Comparison of ENCODE assay signal across 10 cellular contexts in genomic region chr22:40593460-40594273, GRCh38. TPM values are rescaled to one million over a fixed set of nuclear protein-coding genes. Genes with fewer than 3 reads are reported as not detected.
DNase-seq lines count a peak whose midpoint lies in the region; ATAC-seq and TF ChIP-seq lines count a peak whose summit lies in the region.
"Had no signal": no experiment of that assay in that cellular context is flagged by ENCODE, and none has a peak within 500 bp of the region (broad histone marks: within the 10 kb centered on the region; RNA-seq: fewer than 3 reads in every experiment).

No MANE protein-coding gene starts in this region.

- H4K5ac ChIP-seq in mesendoderm (ENCODE audit: low read length) = no peak overlapping the region

- no peaks in the 10 kb centered on the region for H3F3A ChIP-seq in neural progenitor cell (ENCODE audit: low read depth)

- no peak overlapping the region for H3K4ac ChIP-seq in mesendoderm (ENCODE audit: low read depth, low read length)

- CTCF ChIA-PET in activated B cell treated with CpG ODN at 0.5 μM for 24 hours (lab: Charles Lee) (interaction anchor here (1.0 to 2.3 kb wide), 5 partner anchors 52 to 157 kb away, joined by 4 to 22 read pairs (median 10); no protein-coding TSS in a partner anchor), RWPE1 (lab: Yijun Ruan, JAX) (no interaction called here)

- H2BK5ac ChIP-seq in mesendoderm (ENCODE audit: low read length) = no peak overlapping the region

- DNase-seq in activated B cell treated with CpG ODN at 0.5 μM for 24 hours (no peak), neural progenitor cell (ENCODE audit: low spot score) (no peak), mesendoderm (no peak), sciatic nerve (ENCODE audit: low spot score) (no peak), RWPE1 (ENCODE audit: low spot score) (no peak)
- DNase-seq: KG1, NCI-H446 treated with DMSO at 0.1 percent for 48 hours had no signal

- peak; percentile 24 for TF ChIP-seq POLR2A in GM18505 (IDR thresholded peaks at IDR 0.05; ENCODE audit: borderline replicate concordance, extremely low read depth, insufficient read depth, insufficient read length)

- no peak for TF ChIP-seq CTCF in activated B cell treated with CpG ODN at 0.5 μM for 24 hours (IDR thresholded peaks at IDR 0.05)
- no peak for TF ChIP-seq CTCF in neural progenitor cell (IDR thresholded peaks at IDR 0.05)
- TF ChIP-seq CTCF in RWPE1 (conservative IDR thresholded peaks at IDR 0.05; ENCODE audit: low read depth) = no peak

- H3K4me2 ChIP-seq in neural progenitor cell = no peak overlapping the region
- H3K4me2 ChIP-seq in mesendoderm (ENCODE audit: low read length) = no peak overlapping the region

- H3K27ac Mint-ChIP-seq in activated B cell treated with CpG ODN at 0.5 μM for 24 hours (peak overlapping the region; percentile 96), neural progenitor cell (peak overlapping the region; percentile 11)

- H3K23ac ChIP-seq in mesendoderm (ENCODE audit: low read length) = no peak overlapping the region

- no peak overlapping the region for H2BK120ac ChIP-seq in mesendoderm (ENCODE audit: low read depth, low read length)

- POLR2A ChIA-PET in activated B cell treated with CpG ODN at 0.5 μM for 24 hours (lab: Charles Lee) = interaction anchor here (0.5 to 4.9 kb wide), 19 partner anchors 10 to 1186 kb away, joined by 3 to 41 read pairs (median 4); partner anchors contain the start of genes MRTFA and TNRC6B
- POLR2A ChIA-PET in RWPE1 (lab: Yijun Ruan, JAX; ENCODE audit: low non-redundant PET) = no interaction called here

- no peak for ATAC-seq in GM18505 (IDR thresholded peaks at IDR 0.05; ENCODE audit: unreplicated experiment)
- ATAC-seq in HG02678 (IDR thresholded peaks at IDR 0.05; ENCODE audit: unreplicated experiment) = peak; percentile 47
- ATAC-seq in activated B cell treated with CpG ODN at 0.5 μM for 24 hours (ENCODE audit: low read depth) = peak; percentile 12
- ATAC-seq in sciatic nerve = no peak
- ATAC-seq in HG03571 (IDR thresholded peaks at IDR 0.05; ENCODE audit: unreplicated experiment) = no peak

- H3K27ac ChIP-seq in neural progenitor cell = no peak overlapping the region
- no peak overlapping the region for H3K27ac ChIP-seq in mesendoderm (ENCODE audit: low read depth, low read length)
- H3K27ac ChIP-seq in RWPE1 = no peak overlapping the region

- H4K8ac ChIP-seq in mesendoderm (ENCODE audit: low read depth, low read length) = no peak overlapping the region

- no CpG with 5 or more reads among the region's 5 CpGs for WGBS in mesendoderm (ENCODE audit: extremely low coverage, insufficient coverage, low lambda C conversion rate)

- H3K9me3 Mint-ChIP-seq in activated B cell treated with CpG ODN at 0.5 μM for 24 hours = no peaks in the 10 kb centered on the region
- H3K9me3 Mint-ChIP-seq in neural progenitor cell = no peaks in the 10 kb centered on the region

- no peak overlapping the region for H2AK5ac ChIP-seq in mesendoderm (ENCODE audit: low read length)

- no peak overlapping the region for H3K18ac ChIP-seq in mesendoderm (ENCODE audit: low read length)

- H3K4me1 Mint-ChIP-seq in activated B cell treated with CpG ODN at 0.5 μM for 24 hours (peaks cover 73% of the 10 kb centered on the region), neural progenitor cell (peaks cover 7% of the 10 kb centered on the region)

- H2AFZ ChIP-seq in neural progenitor cell (replicated peaks) = no peak overlapping the region

- no peaks in the 10 kb centered on the region for H3K36me3 ChIP-seq in neural progenitor cell
- H3K36me3 ChIP-seq in mesendoderm (ENCODE audit: control insufficient read depth, insufficient read depth, low read length) = no peaks in the 10 kb centered on the region

- no peak overlapping the region for H3K9ac ChIP-seq in neural progenitor cell
- H3K9ac ChIP-seq in mesendoderm (ENCODE audit: low read length) = no peak overlapping the region

- H3K4me1 ChIP-seq in neural progenitor cell (peaks cover 15% of the 10 kb centered on the region), mesendoderm (ENCODE audit: control insufficient read depth, low read depth, low read length) (peaks cover 2% of the 10 kb centered on the region)

- H3K79me2 ChIP-seq in neural progenitor cell (ENCODE audit: low read depth) (peaks cover 83% of the 10 kb centered on the region), mesendoderm (ENCODE audit: control insufficient read depth, insufficient read depth, low read length) (peaks cover 11% of the 10 kb centered on the region)

- H3K4me3 ChIP-seq in neural progenitor cell (no peak overlapping the region), mesendoderm (ENCODE audit: low read length) (no peak overlapping the region)

- H4K20me1 ChIP-seq in neural progenitor cell (ENCODE audit: low read depth) = peaks cover 66% of the 10 kb centered on the region

- peak overlapping the region; percentile 76 for H3K4me3 Mint-ChIP-seq in activated B cell treated with CpG ODN at 0.5 μM for 24 hours
- H3K4me3 Mint-ChIP-seq in neural progenitor cell = no peak overlapping the region

- H3K9me3 ChIP-seq in neural progenitor cell (ENCODE audit: low read depth) = no peaks in the 10 kb centered on the region

- intact Hi-C loops in activated B cell treated with CpG ODN at 0.5 μM for 24 hours (cut with micrococcal nuclease) = loop anchor here (2.0 to 5.0 kb wide), 4 partner anchors 36 to 169 kb away; partner anchors contain the start of gene MRTFA
- intact Hi-C loops in sciatic nerve (cut with DNase I) = no loop called here

- peaks cover 4% of the 10 kb centered on the region for H3K79me1 ChIP-seq in mesendoderm (ENCODE audit: low read length)

- H3K27me3 ChIP-seq in neural progenitor cell (no peaks in the 10 kb centered on the region), mesendoderm (ENCODE audit: insufficient read depth, low read length, poor library complexity) (no peaks in the 10 kb centered on the region)

- H3K36me3 Mint-ChIP-seq in activated B cell treated with CpG ODN at 0.5 μM for 24 hours (ENCODE audit: low read depth) (peaks cover 9% of the 10 kb centered on the region), neural progenitor cell (peaks cover 4% of the 10 kb centered on the region)

- H2BK15ac ChIP-seq in mesendoderm (replicated peaks; ENCODE audit: low read depth) = no peak overlapping the region

- H3K27me3 Mint-ChIP-seq in activated B cell treated with CpG ODN at 0.5 μM for 24 hours (no peaks in the 10 kb centered on the region), neural progenitor cell (ENCODE audit: insufficient read depth, low read depth) (no peaks in the 10 kb centered on the region)

- no peak overlapping the region for H3K56ac ChIP-seq in mesendoderm (ENCODE audit: low read length)

RNA-seq across cellular contexts. Expression of gene MRTFA, which starts 42.9 kb away (rescaled TPM):
- total RNA-seq in activated B cell treated with CpG ODN at 0.5 μM for 24 hours (99.4 and 115 TPM in 2 replicates), neural progenitor cell (ENCODE audit: low replicate concordance) (11.3 and 40.9 TPM in 2 replicates), sciatic nerve (53.5 TPM)
- 12.2 TPM for polyA plus RNA-seq in mesendoderm (2013, experiment 1 of 2)
- 11.8 TPM for polyA plus RNA-seq in mesendoderm (2013, experiment 2 of 2)

Comparison
In these comparisons a context has a peak if more than half of its experiments do, and no peak if none do; other contexts are left out.
1. ATAC-seq: peak in HG02678 (single experiment) and activated B cell treated with CpG ODN at 0.5 μM for 24 hours (single experiment); none in GM18505 (single experiment), sciatic nerve (single experiment) and HG03571 (single experiment).